8 cellular contexts compared by ENCODE assay signal in genomic region chr2:72917138-72917874, GRCh38. TPM values are rescaled to one million over a fixed set of nuclear protein-coding genes. Genes with fewer than 3 reads are reported as not detected.
A peak's percentile ranks its signal among the peaks of the same experiment; 100 is the strongest.
DNase-seq lines count a peak whose midpoint lies in the region; ATAC-seq and TF ChIP-seq lines count a peak whose summit lies in the region.

Gene EMX1 (plus strand): TSS chr2:72917519. CDS start chr2:72917853, 334 bp downstream.

- ATAC-seq in HG03045 (IDR thresholded peaks at IDR 0.05; ENCODE audit: unreplicated experiment) = peak; percentile 49
- ATAC-seq in GM21576 (IDR thresholded peaks at IDR 0.05; ENCODE audit: unreplicated experiment) = no peak

- DNase-seq in NCI-H748 (lab: John Stamatoyannopoulos, UW; ENCODE audit: unreplicated experiment) (peak; percentile 54), NCI-H748 treated with DMSO at 0.1 percent for 48 hours (lab: John Stamatoyannopoulos, UW) (no peak), NCI-H345 (lab: John Stamatoyannopoulos, UW) (peak; percentile 89), right atrium auricular region (ENCODE audit: low spot score) (no peak), renal cortical epithelial cell (ENCODE audit: low read depth) (peak; percentile 44)
- DNase-seq in activated T-helper 1 cell treated with anti-CD3 and anti-CD28 coated beads, Interleukin-12 subunit alpha, Interleukin-12 subunit beta, Interleukin-2, Interleukin-4 antibody, amounts not matched to agents 30 ng/mL and 10 ng/mL and 1 ng/mL, durations not matched to agents 14 hours and 24 hours and 36 hours (ENCODE audit: low spot score) = no peak

- TF ChIP-seq CTCF in right atrium auricular region (IDR thresholded peaks at IDR 0.05) = no peak

- peak within 1 kb of the TSS; percentile 22 for H3K4me3 Mint-ChIP-seq in activated T-helper 1 cell treated with anti-CD3 and anti-CD28 coated beads, Interleukin-12 subunit alpha, Interleukin-12 subunit beta, Interleukin-2, Interleukin-4 antibody, amounts not matched to agents 30 ng/mL and 10 ng/mL and 1 ng/mL, durations not matched to agents 14 hours and 24 hours and 36 hours

- intact Hi-C loops in activated T-helper 1 cell treated with anti-CD3 and anti-CD28 coated beads, Interleukin-12 subunit alpha, Interleukin-12 subunit beta, Interleukin-2, Interleukin-4 antibody, amounts not matched to agents 30 ng/mL and 10 ng/mL and 1 ng/mL, durations not matched to agents 14 hours and 24 hours and 36 hours (cut with micrococcal nuclease) = loop anchor here (1.0 to 10.0 kb wide), 4 partner anchors 8 to 773 kb away; partner anchors contain the start of gene EGR4

- H3K4me1 ChIP-seq in right atrium auricular region = peaks cover 0 to 58% of the 10 kb centered on the region in 2 donors

- H3K27me3 ChIP-seq in right atrium auricular region = peaks cover 69 to 88% of the 10 kb centered on the region in 2 donors

- no peak within 1 kb of the TSS for H3K27ac ChIP-seq in right atrium auricular region

- peak within 1 kb of the TSS; percentile 61 for H3K27ac Mint-ChIP-seq in activated T-helper 1 cell treated with anti-CD3 and anti-CD28 coated beads, Interleukin-12 subunit alpha, Interleukin-12 subunit beta, Interleukin-2, Interleukin-4 antibody, amounts not matched to agents 30 ng/mL and 10 ng/mL and 1 ng/mL, durations not matched to agents 14 hours and 24 hours and 36 hours

- H3K9me3 Mint-ChIP-seq in activated T-helper 1 cell treated with anti-CD3 and anti-CD28 coated beads, Interleukin-12 subunit alpha, Interleukin-12 subunit beta, Interleukin-2, Interleukin-4 antibody, amounts not matched to agents 30 ng/mL and 10 ng/mL and 1 ng/mL, durations not matched to agents 14 hours and 24 hours and 36 hours = no peaks in the 10 kb centered on the region

- H3K36me3 ChIP-seq in right atrium auricular region = no peaks in the 10 kb centered on the region

- H3K4me3 ChIP-seq in right atrium auricular region = peak within 1 kb of the TSS; percentile 19 to 44

- H3K27me3 Mint-ChIP-seq in activated T-helper 1 cell treated with anti-CD3 and anti-CD28 coated beads, Interleukin-12 subunit alpha, Interleukin-12 subunit beta, Interleukin-2, Interleukin-4 antibody, amounts not matched to agents 30 ng/mL and 10 ng/mL and 1 ng/mL, durations not matched to agents 14 hours and 24 hours and 36 hours (ENCODE audit: insufficient read depth) = peaks cover 69% of the 10 kb centered on the region

- peaks cover 4% of the 10 kb centered on the region for H3K36me3 Mint-ChIP-seq in activated T-helper 1 cell treated with anti-CD3 and anti-CD28 coated beads, Interleukin-12 subunit alpha, Interleukin-12 subunit beta, Interleukin-2, Interleukin-4 antibody, amounts not matched to agents 30 ng/mL and 10 ng/mL and 1 ng/mL, durations not matched to agents 14 hours and 24 hours and 36 hours (ENCODE audit: low read depth)

- H3K9me3 ChIP-seq in right atrium auricular region = no peaks in the 10 kb centered on the region

- H3K4me1 Mint-ChIP-seq in activated T-helper 1 cell treated with anti-CD3 and anti-CD28 coated beads, Interleukin-12 subunit alpha, Interleukin-12 subunit beta, Interleukin-2, Interleukin-4 antibody, amounts not matched to agents 30 ng/mL and 10 ng/mL and 1 ng/mL, durations not matched to agents 14 hours and 24 hours and 36 hours (ENCODE audit: low read depth) = peaks cover 18% of the 10 kb centered on the region

RNA-seq across cellular contexts. Expression of gene EMX1, which starts in this region (rescaled TPM):
- not detected in 2 replicates for total RNA-seq in activated T-helper 1 cell treated with anti-CD3 and anti-CD28 coated beads, Interleukin-12 subunit alpha, Interleukin-12 subunit beta, Interleukin-2, Interleukin-4 antibody, amounts not matched to agents 30 ng/mL and 10 ng/mL and 1 ng/mL, durations not matched to agents 14 hours and 24 hours and 36 hours
- total RNA-seq in right atrium auricular region (under 1 TPM in 1 of 2 donors, not detected in 1; 0.31 TPM), renal cortical epithelial cell (0.35 and 5.3 TPM in 2 replicates)

Comparison
In these comparisons a context has a peak if more than half of its experiments do, and no peak if none do; other contexts are left out.
1. DNase-seq: peak in NCI-H748 (single experiment), NCI-H345 (single experiment) and renal cortical epithelial cell (single experiment); none in NCI-H748 treated with DMSO at 0.1 percent for 48 hours (single experiment), activated T-helper 1 cell treated with anti-CD3 and anti-CD28 coated beads, Interleukin-12 subunit alpha, Interleukin-12 subunit beta, Interleukin-2, Interleukin-4 antibody, amounts not matched to agents 30 ng/mL and 10 ng/mL and 1 ng/mL, durations not matched to agents 14 hours and 24 hours and 36 hours (single experiment) and right atrium auricular region (single experiment).